ENCODE assay signal across 9 cellular contexts in genomic region chr7:66741706-66742053, GRCh38. TPM values are rescaled to one million over a fixed set of nuclear protein-coding genes. Genes with fewer than 3 reads are reported as not detected.
DNase-seq lines count a peak whose midpoint lies in the region; FAIRE-seq and TF ChIP-seq lines count a peak whose summit lies in the region.
"Had no signal": no experiment of that assay in that cellular context is flagged by ENCODE, and none has a peak within 500 bp of the region (broad histone marks: within the 10 kb centered on the region; RNA-seq: fewer than 3 reads in every experiment).

No MANE protein-coding gene starts in this region.

- H3K4me1 Mint-ChIP-seq in Calu3 (ENCODE audit: low read depth, unreplicated experiment): no peaks in the 10 kb centered on the region
- H3K4me1 Mint-ChIP-seq in endodermal cell: peaks cover 9% of the 10 kb centered on the region

- H2AFZ ChIP-seq in neuronal stem cell (ENCODE audit: low read length): no peak overlapping the region

- H3K36me3 ChIP-seq in endodermal cell (ENCODE audit: control insufficient read depth, insufficient read depth, low read length) (peaks cover 18% of the 10 kb centered on the region), neuronal stem cell (replicated peaks in 1 of 2; ENCODE audit: control insufficient read depth in 2 of 2, insufficient read depth in 2 of 2, low read length in 2 of 2) (peaks cover 0 to 10% of the 10 kb centered on the region in 2 donors)

- H3K14ac ChIP-seq in neuronal stem cell (ENCODE audit: low read length): no peak overlapping the region

- peak overlapping the region; percentile 85 for H3K4me3 Mint-ChIP-seq in Calu3 (ENCODE audit: low read depth, unreplicated experiment)
- peak overlapping the region; percentile 93 for H3K4me3 Mint-ChIP-seq in endodermal cell

- H3K4me3 ChIP-seq in endodermal cell (ENCODE audit: low read length): peak overlapping the region; percentile 84
- H3K4me3 ChIP-seq in neuronal stem cell (ENCODE audit: low read length in 2 of 2): peak overlapping the region in 1 of 2 donors; percentile 81

- no peak overlapping the region for H2BK120ac ChIP-seq in neuronal stem cell (ENCODE audit: low read depth, low read length)

- H4K8ac ChIP-seq in neuronal stem cell (ENCODE audit: low read depth, low read length): no peak overlapping the region

- peak overlapping the region; percentile 60 for H3K4me2 ChIP-seq in neuronal stem cell (ENCODE audit: insufficient read depth, low read length, poor library complexity, severe bottlenecking)

- peak; percentile 15 for DNase-seq in Calu3
- DNase-seq in NCI-H460 (ENCODE audit: extremely low read depth, low read depth): peak; percentile 6
- no peak for DNase-seq in endodermal cell
- no peak for DNase-seq in neuronal stem cell (ENCODE audit: low spot score)
- no peak for DNase-seq in GM12892 (ENCODE audit: insufficient read length)
- DNase-seq in HK-2 (ENCODE audit: unreplicated experiment): no peak
- DNase-seq in hippocampal formation (lab: John Stamatoyannopoulos, UW): no peak
- DNase-seq in UCSD-AML1 (lab: John Stamatoyannopoulos, UW; ENCODE audit: unreplicated experiment): no peak
- DNase-seq: NCI-H1436 had no signal

- H3K36me3 Mint-ChIP-seq in Calu3 (ENCODE audit: insufficient read depth, unreplicated experiment): peaks cover 28% of the 10 kb centered on the region
- H3K36me3 Mint-ChIP-seq in endodermal cell (ENCODE audit: low read depth): peaks cover 40% of the 10 kb centered on the region

- peaks cover 13% of the 10 kb centered on the region for H3K79me1 ChIP-seq in neuronal stem cell (ENCODE audit: low read depth, low read length)

- H3K23ac ChIP-seq in neuronal stem cell (ENCODE audit: low read depth, low read length, poor library complexity): no peak overlapping the region

- TF ChIP-seq CTCF in Calu3 (IDR thresholded peaks at IDR 0.05; ENCODE audit: unreplicated experiment): no peak
- TF ChIP-seq CTCF in endodermal cell (conservative IDR thresholded peaks at IDR 0.05): no peak

- BruUV-seq in Calu3 (replicated peaks; lab: Mats Ljungman, UMichigan): TSS peak; percentile 43

- no peak overlapping the region for H4K91ac ChIP-seq in neuronal stem cell (ENCODE audit: low read depth, low read length, poor library complexity)

- no peak overlapping the region for H2BK12ac ChIP-seq in neuronal stem cell (ENCODE audit: low read length)

- H3K18ac ChIP-seq in neuronal stem cell (ENCODE audit: low read length): no peak overlapping the region

- intact Hi-C loops in Calu3 (cut with micrococcal nuclease; ENCODE audit: unreplicated experiment): no loop called here

- CTCF ChIA-PET in Calu3 (lab: Charles Lee): no interaction called here

- H2AK5ac ChIP-seq in neuronal stem cell (ENCODE audit: low read depth, low read length): no peak overlapping the region

- 84 to 90% methylated on average over 12 to 17 of the region's 17 CpGs for WGBS in endodermal cell (ENCODE audit: insufficient coverage in 1 of 2, insufficient read length in 1 of 2), 2 experiments
- WGBS in neuronal stem cell (ENCODE audit: extremely low coverage in 2 of 2, insufficient read length in 2 of 2, insufficient replicate concordance in 1 of 2), 2 donors: no CpG with 5 or more reads among the region's 17 CpGs

- H3K9me3 ChIP-seq in endodermal cell (ENCODE audit: control insufficient read depth, low read length) (no peaks in the 10 kb centered on the region), neuronal stem cell (replicated peaks in 1 of 2; ENCODE audit: control insufficient read depth in 2 of 2, insufficient read depth in 1 of 2, low read depth in 1 of 2, low read length in 2 of 2) (peaks cover 0 to 8% of the 10 kb centered on the region in 2 donors)

- H3K27me3 Mint-ChIP-seq in Calu3 (ENCODE audit: unreplicated experiment): no peaks in the 10 kb centered on the region
- no peaks in the 10 kb centered on the region for H3K27me3 Mint-ChIP-seq in endodermal cell (ENCODE audit: insufficient read depth)

- no peak for FAIRE-seq in GM12892 (lab: Jason Lieb, UNC)

- no peak overlapping the region for H3K27ac ChIP-seq in endodermal cell (ENCODE audit: low read depth, low read length)
- H3K27ac ChIP-seq in neuronal stem cell (replicated peaks; ENCODE audit: low read length): no peak overlapping the region

- no peak overlapping the region for H3K4ac ChIP-seq in neuronal stem cell (ENCODE audit: low read length)

- H2BK15ac ChIP-seq in neuronal stem cell (ENCODE audit: low read length): no peak overlapping the region

- TF ChIP-seq POLR2A in GM12892 (IDR thresholded peaks at IDR 0.05; ENCODE audit: low read depth, low read length): no peak

- H3K27me3 ChIP-seq in endodermal cell (ENCODE audit: control insufficient read depth, insufficient read depth, low read length, poor library complexity, severe bottlenecking): no peaks in the 10 kb centered on the region
- H3K27me3 ChIP-seq in neuronal stem cell (ENCODE audit: control insufficient read depth in 3 of 3, insufficient read depth in 3 of 3, low read depth in 1 of 3, low read length in 3 of 3): no peaks in the 10 kb centered on the region

- H3K9ac ChIP-seq in endodermal cell (ENCODE audit: extremely low read depth, low read length, poor library complexity, severe bottlenecking) (peak overlapping the region; percentile 86), neuronal stem cell (ENCODE audit: low read depth, low read length, poor library complexity) (no peak overlapping the region)

- no peak overlapping the region for H2BK5ac ChIP-seq in neuronal stem cell (ENCODE audit: low read length)

- H3K9me3 Mint-ChIP-seq in Calu3 (ENCODE audit: low read depth, unreplicated experiment) (no peaks in the 10 kb centered on the region), endodermal cell (no peaks in the 10 kb centered on the region)

- H3K4me1 ChIP-seq in endodermal cell (ENCODE audit: control insufficient read depth, insufficient read depth, low read length) (no peaks in the 10 kb centered on the region), neuronal stem cell (ENCODE audit: control insufficient read depth in 2 of 2, insufficient read depth in 1 of 2, low read depth in 1 of 2, low read length in 2 of 2) (peaks cover 1 to 7% of the 10 kb centered on the region in 2 donors)

- H3K27ac Mint-ChIP-seq in Calu3 (ENCODE audit: unreplicated experiment) (peak overlapping the region; percentile 82), endodermal cell (peak overlapping the region; percentile 95)

RNA-seq across cellular contexts. Expression of gene RABGEF1, which starts 1.1 kb away (rescaled TPM):
- total RNA-seq in Calu3 (2022) (12.2 and 14.2 TPM in 2 replicates), endodermal cell (10 to 100 TPM; 22.7 to 26.7 TPM)
- total RNA-seq in NCI-H460 (2014; rRNA removed; shearing (Covaris generic)): 21.7 and 27.0 TPM in 2 replicates
- polyA plus RNA-seq in NCI-H460 (2014; cell fraction: nucleus; rRNA removed): 15.3 and 15.5 TPM in 2 replicates
- polyA plus RNA-seq in endodermal cell (2013, experiment 1 of 2): 18.2 TPM
- polyA plus RNA-seq in endodermal cell (2013, experiment 2 of 2): 18.5 TPM
- 10.4 TPM for polyA plus RNA-seq in neuronal stem cell (2013, experiment 1 of 2)
- 9.9 TPM for polyA plus RNA-seq in neuronal stem cell (2013, experiment 2 of 2)
- polyA plus RNA-seq in GM12892 (2012; ENCODE audit: missing spikeins): 24.2 TPM

Comparison
In these comparisons a context has a peak if more than half of its experiments do, and no peak if none do; other contexts are left out.
1. DNase-seq: peak in Calu3 (single experiment) and NCI-H460 (single experiment); none in endodermal cell (single experiment), neuronal stem cell (single experiment), GM12892 (single experiment), HK-2 (single experiment), hippocampal formation (0 of 2) and UCSD-AML1 (single experiment).